Comparison of ENCODE assay signal across 12 cellular contexts in the genomic region with DNA sequence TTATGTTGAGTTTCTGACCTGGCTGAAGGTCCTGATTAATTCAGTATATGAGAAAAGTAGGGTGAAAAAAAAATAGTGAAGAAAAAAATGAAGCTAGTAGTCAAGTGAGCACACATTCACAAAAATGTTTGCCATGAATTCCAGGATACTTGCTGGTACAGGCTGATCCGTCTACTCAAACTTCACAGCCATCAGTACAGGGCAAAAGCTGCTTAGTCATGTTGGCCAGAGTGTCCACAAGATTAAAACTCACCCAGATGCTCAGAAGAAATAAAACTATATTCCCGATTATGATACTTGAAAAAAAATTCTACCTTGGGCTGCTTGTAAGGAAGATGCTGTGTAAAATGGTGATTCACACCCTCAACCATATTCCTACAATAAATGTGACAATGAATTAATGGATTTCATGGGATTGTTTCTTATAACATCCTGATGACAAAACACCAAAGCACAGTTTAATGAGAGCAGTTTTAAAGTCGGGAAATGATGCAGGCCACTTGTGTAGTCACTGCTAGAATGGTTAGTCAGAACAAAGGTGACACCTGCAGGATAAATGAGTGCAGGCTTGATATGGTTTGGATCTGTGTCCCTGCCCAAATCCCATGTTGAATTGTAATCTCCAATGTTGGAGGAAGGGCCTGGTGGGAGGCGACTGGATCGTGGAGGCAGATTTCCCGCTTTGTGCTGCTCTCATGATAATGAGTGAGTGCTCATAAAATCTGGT. TPM values are rescaled to one million over a fixed set of nuclear protein-coding genes. Genes with fewer than 3 reads are reported as not detected.
DNase-seq lines count a peak whose midpoint lies in the region; ATAC-seq and TF ChIP-seq lines count a peak whose summit lies in the region.
"Had no signal": no experiment of that assay in that cellular context is flagged by ENCODE, and none has a peak within 500 bp of the region (broad histone marks: within the 10 kb centered on the region; RNA-seq: fewer than 3 reads in every experiment).

No MANE protein-coding gene starts in this region.

- H3K27me3 ChIP-seq in heart left ventricle: no peaks in the 10 kb centered on the region
- no peaks in the 10 kb centered on the region for H3K27me3 ChIP-seq in tibial artery
- H3K27me3 ChIP-seq: vagina had no signal

- CTCF ChIA-PET in HEK293 (lab: Yijun Ruan, JAX): interaction anchor here (0.6 to 3.8 kb wide), 11 partner anchors 9 to 1236 kb away, joined by 3 to 38 read pairs (median 3); a partner anchor contains a TSS

- H3K27ac ChIP-seq in HEK293 (ENCODE audit: extremely low read depth, low read depth, low read length) (no peak overlapping the region), heart left ventricle (peak overlapping the region; percentile 1 to 81 (median 56)), tibial artery (peak overlapping the region; percentile 61 to 74)
- H3K27ac ChIP-seq: parathyroid adenoma, vagina had no signal

- intact Hi-C loops in heart left ventricle (cut with DNase I) (loop anchor here in 4 of 10 donors (5.0 to 10.0 kb wide), 3 partner anchors 38 to 55 kb away; a partner anchor contains a TSS), tibial artery (cut with DNase I; ENCODE audit: low total_unique reads) (no loop called here), head of caudate nucleus (cut with DNase I) (no loop called here)

- ATAC-seq in heart left ventricle: peak; percentile 48 to 72 (median 64)
- ATAC-seq in HG03439 (IDR thresholded peaks at IDR 0.05; ENCODE audit: unreplicated experiment): no peak
- ATAC-seq: activated CD4-positive, CD25-positive, alpha-beta regulatory T cell treated with anti-CD3 and anti-CD28 coated beads, Interleukin-2, amount 50 U/mL, for 24 hours had no signal

- H3K4me1 ChIP-seq in HEK293 (ENCODE audit: control insufficient read depth, insufficient read depth, low read length): peaks cover 8% of the 10 kb centered on the region; the same call in 1 of the 2 replicates
- peaks cover 2 to 40% (median 14%) of the 10 kb centered on the region in 12 donors for H3K4me1 ChIP-seq in heart left ventricle
- peaks cover 0 to 20% (median 8%) of the 10 kb centered on the region in 4 donors for H3K4me1 ChIP-seq in tibial artery
- H3K4me1 ChIP-seq: parathyroid adenoma had no signal

- H3K9me3 ChIP-seq in HEK293 (ENCODE audit: control insufficient read depth, insufficient read depth, low read depth, low read length) (no peaks in the 10 kb centered on the region), heart left ventricle (peaks cover 0 to 7% (median 0%) of the 10 kb centered on the region in 12 donors), tibial artery (no peaks in the 10 kb centered on the region)
- H3K9me3 ChIP-seq: vagina had no signal

- DNase-seq in amniotic epithelial cell (ENCODE audit: low read depth) (peak; percentile 84), heart left ventricle (no peak), tibial artery (no peak), head of caudate nucleus (no peak)
- no peak for DNase-seq in activated naive CD4-positive, alpha-beta T cell (lab: John Stamatoyannopoulos, UW)
- DNase-seq: NCI-H1930, RPMI8226 had no signal

- no peak overlapping the region for H3K4me3 ChIP-seq in HEK293 (ENCODE audit: low read depth, low read length)
- H3K4me3 ChIP-seq in heart left ventricle: peak overlapping the region in 3 of 12 donors; percentile 37 to 49 (median 40)
- no peak overlapping the region for H3K4me3 ChIP-seq in tibial artery
- H3K4me3 ChIP-seq: vagina had no signal

- TF ChIP-seq CTCF in HEK293 (tag by site-specific recombination; IDR thresholded peaks at IDR 0.05) (no peak), heart left ventricle (IDR thresholded peaks at IDR 0.05) (peak in 4 of 12 donors; percentile 14 to 42 (median 27)), tibial artery (IDR thresholded peaks at IDR 0.05) (peak; percentile 22 to 40)

- H3K36me3 ChIP-seq in HEK293 (ENCODE audit: control insufficient read depth in 2 of 2, insufficient read depth in 1 of 2, low read length in 2 of 2) (no peaks in the 10 kb centered on the region), heart left ventricle (no peaks in the 10 kb centered on the region), tibial artery (no peaks in the 10 kb centered on the region)
- H3K36me3 ChIP-seq: vagina had no signal

- 62 to 79% (median 71%) methylated on average over 6 of the region's 6 CpGs for WGBS in heart left ventricle, 4 donors

- POLR2A ChIA-PET in HEK293 (lab: Yijun Ruan, JAX): interaction anchor here (0.7 to 2.4 kb wide), 2 partner anchors 49 to 58 kb away, joined by 3 to 17 read pairs; no protein-coding TSS in a partner anchor

- TF ChIP-seq POLR2A in heart left ventricle (IDR thresholded peaks at IDR 0.05): no peak

TF ChIP-seq in HEK293, 187 proteins besides CTCF, POLR2A, EP300 and RAD21:
- TF ChIP-seq ZNF654 (tag by site-specific recombination; IDR thresholded peaks at IDR 0.05; ENCODE audit: low read depth): peak; percentile 39
- TF ChIP-seq ZBTB17 (tag by site-specific recombination; IDR thresholded peaks at IDR 0.05): no peak
- no peak for TF ChIP-seq ZNF37A (tag by site-specific recombination; IDR thresholded peaks at IDR 0.05)

RNA-seq across cellular contexts. Expression of a gene that starts 49.2 kb away (rescaled TPM):
- total RNA-seq in heart left ventricle: 1,000 to 10,000 TPM; 1,315 to 6,714 (median 4,181) TPM
- 1,000 to 10,000 TPM; 3,580 to 9,579 TPM for polyA plus RNA-seq in heart left ventricle
- total RNA-seq: vagina had no signal
